Comparison of ENCODE assay signal across 1 cellular context in genomic region chr6:7433211-7433610, GRCh38.
TF ChIP-seq lines count a peak whose summit lies in the region.

No MANE protein-coding gene starts in this region.

TF ChIP-seq in IMR-90, 13 proteins besides CTCF, POLR2A, EP300 and RAD21:
- TF ChIP-seq MAFK (IDR thresholded peaks at IDR 0.05; ENCODE audit: low read depth, low read length): no peak
- TF ChIP-seq RCOR1 (IDR thresholded peaks at IDR 0.05; ENCODE audit: insufficient replicate concordance, low read length): no peak
- no peak for TF ChIP-seq MXI1 (IDR thresholded peaks at IDR 0.05; ENCODE audit: borderline replicate concordance, low read depth, low read length)
- TF ChIP-seq SMC3 (IDR thresholded peaks at IDR 0.05; ENCODE audit: low read depth, low read length): no peak
